8 cellular contexts compared by ENCODE assay signal in the genomic region with DNA sequence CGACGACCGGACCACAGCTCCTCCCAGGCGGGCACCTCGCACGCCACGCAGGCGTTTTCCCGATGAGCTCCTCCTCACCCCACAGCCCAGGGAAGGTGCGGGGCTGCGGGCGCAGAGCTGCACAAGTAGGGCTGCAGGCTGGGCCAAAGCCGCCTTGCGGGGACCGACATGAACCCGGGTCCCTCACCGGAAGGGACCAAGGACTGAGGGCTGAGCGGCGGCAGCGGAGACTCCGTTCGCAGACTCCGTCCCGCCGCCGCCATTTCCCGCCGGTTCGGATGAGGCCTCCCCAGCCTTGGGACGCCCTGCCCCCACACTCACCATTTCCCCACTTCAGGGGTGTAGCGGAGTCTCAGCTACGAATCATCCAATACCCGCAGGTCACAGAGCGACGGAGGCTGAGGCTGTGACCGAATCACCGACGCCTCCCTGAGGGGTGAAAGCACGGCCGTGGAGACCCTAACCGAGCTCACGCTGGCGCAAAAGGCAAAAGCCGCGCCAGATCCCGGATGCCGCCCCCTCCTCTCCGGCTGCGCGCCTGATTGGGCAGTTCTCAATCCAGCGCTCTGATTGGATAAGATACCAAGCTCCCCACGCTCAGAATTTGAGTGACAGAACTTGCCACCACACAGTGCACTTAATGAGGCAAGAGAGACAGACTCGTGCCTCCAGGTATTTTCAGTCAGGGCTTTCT. TPM values are rescaled to one million over a fixed set of nuclear protein-coding genes. Genes with fewer than 3 reads are reported as not detected.
DNase-seq lines count a peak whose midpoint lies in the region; ATAC-seq and TF ChIP-seq lines count a peak whose summit lies in the region.

A gene (minus strand): TSS at position 488 of the 694 bp plus-strand sequence. CDS start 164 bp downstream, at position 324.

- TF ChIP-seq CTCF in HFF-Myc (IDR thresholded peaks at IDR 0.05; ENCODE audit: low read depth, low read length, missing control alignments) (no peak), breast epithelium (IDR thresholded peaks at IDR 0.05) (no peak), GM10248 (IDR thresholded peaks at IDR 0.05; ENCODE audit: control extremely low read depth, extremely low read depth, low read depth, missing control alignments) (no peak)

- H3K27ac ChIP-seq in breast epithelium (no peak within 1 kb of the TSS), skin epidermis (peak within 1 kb of the TSS in 1 of 21 experiments; percentile 14)
- no peak within 1 kb of the TSS for H3K27ac ChIP-seq in CD4-positive, alpha-beta memory T cell (ENCODE audit: low read depth, low read length)

- DNase-seq in HFF-Myc (ENCODE audit: extremely low read depth, low read depth), result no peak
- DNase-seq in breast epithelium (ENCODE audit: low spot score in 2 of 2), result peak; percentile 69 to 77
- peak in 1 of 3 donors; percentile 10 for DNase-seq in immature natural killer cell
- no peak for DNase-seq in GM10248 (ENCODE audit: extremely low spot score)
- DNase-seq in CD4-positive, alpha-beta memory T cell, result no peak
- no peak for DNase-seq in NCI-H345 (lab: John Stamatoyannopoulos, UW)

- peaks cover 8 to 19% (median 12%) of the 10 kb centered on the region in 3 donors for H3K27me3 Mint-ChIP-seq in immature natural killer cell (ENCODE audit: low read depth in 3 of 3)
- peaks cover 11 to 14% of the 10 kb centered on the region in 2 donors for H3K27me3 Mint-ChIP-seq in CD4-positive, alpha-beta memory T cell

- intact Hi-C loops in breast epithelium (cut with DNase I; ENCODE audit: low total_unique reads), result no loop called here
- intact Hi-C loops in CD4-positive, alpha-beta memory T cell (cut with micrococcal nuclease), result no loop called here

- H3K4me1 ChIP-seq in breast epithelium, result no peaks in the 10 kb centered on the region
- H3K4me1 ChIP-seq in CD4-positive, alpha-beta memory T cell (ENCODE audit: insufficient read depth, low read length), result peaks cover 10% of the 10 kb centered on the region

- no peaks in the 10 kb centered on the region for H3K36me3 ChIP-seq in breast epithelium
- no peaks in the 10 kb centered on the region for H3K36me3 ChIP-seq in CD4-positive, alpha-beta memory T cell (ENCODE audit: insufficient read depth, low read length)

- no peak within 1 kb of the TSS for H3K27ac Mint-ChIP-seq in immature natural killer cell
- no peak within 1 kb of the TSS for H3K27ac Mint-ChIP-seq in CD4-positive, alpha-beta memory T cell

- peak within 1 kb of the TSS in 4 of 5 donors; percentile 17 to 35 (median 33) for H3K4me3 Mint-ChIP-seq in immature natural killer cell
- peak within 1 kb of the TSS in 3 of 8 donors; percentile 9 to 45 (median 44) for H3K4me3 Mint-ChIP-seq in CD4-positive, alpha-beta memory T cell

- no peaks in the 10 kb centered on the region for H3K9me3 ChIP-seq in breast epithelium
- H3K9me3 ChIP-seq in CD4-positive, alpha-beta memory T cell (ENCODE audit: control insufficient read depth in 1 of 2, low read length in 2 of 2), result peaks cover 0 to 9% of the 10 kb centered on the region in 2 donors

- H3K4me3 ChIP-seq in HFF-Myc (replicated peaks; ENCODE audit: low read depth, low read length), result peak within 1 kb of the TSS; percentile 8
- peak within 1 kb of the TSS; percentile 29 to 73 (median 61) for H3K4me3 ChIP-seq in breast epithelium
- peak within 1 kb of the TSS; percentile 21 to 54 (median 38) for H3K4me3 ChIP-seq in skin epidermis
- no peak within 1 kb of the TSS for H3K4me3 ChIP-seq in CD4-positive, alpha-beta memory T cell (ENCODE audit: low read length in 2 of 2)

- H3K9me3 Mint-ChIP-seq in immature natural killer cell, result peaks cover 27 to 69% (median 58%) of the 10 kb centered on the region in 6 donors
- H3K9me3 Mint-ChIP-seq in CD4-positive, alpha-beta memory T cell, result peaks cover 4 to 84% (median 64%) of the 10 kb centered on the region in 8 donors

- CTCF ChIA-PET in GM10248 (lab: Yijun Ruan, JAX), result no interaction called here
- CTCF ChIA-PET in CD4-positive, alpha-beta memory T cell (lab: Charles Lee; ENCODE audit: partially characterized antibody), result no interaction called here

- no peak for TF ChIP-seq POLR2A in breast epithelium (IDR thresholded peaks at IDR 0.05)

- no peak for ATAC-seq in HG02571 (IDR thresholded peaks at IDR 0.05; ENCODE audit: unreplicated experiment)

- H3K36me3 Mint-ChIP-seq in immature natural killer cell, result peaks cover 0 to 12% (median 10%) of the 10 kb centered on the region in 3 donors
- H3K36me3 Mint-ChIP-seq in CD4-positive, alpha-beta memory T cell, result peaks cover 10 to 12% of the 10 kb centered on the region in 2 donors

- no peaks in the 10 kb centered on the region for H3K27me3 ChIP-seq in breast epithelium
- no peaks in the 10 kb centered on the region for H3K27me3 ChIP-seq in CD4-positive, alpha-beta memory T cell (ENCODE audit: insufficient read depth, low read length)

- POLR2A ChIA-PET in GM10248 (lab: Yijun Ruan, JAX), result no interaction called here
- POLR2A ChIA-PET in CD4-positive, alpha-beta memory T cell (lab: Charles Lee; ENCODE audit: partially characterized antibody), result no interaction called here

- H3K4me1 Mint-ChIP-seq in immature natural killer cell, result peaks cover 11 to 24% of the 10 kb centered on the region in 2 donors
- peaks cover 3 to 13% (median 12%) of the 10 kb centered on the region in 4 donors for H3K4me1 Mint-ChIP-seq in CD4-positive, alpha-beta memory T cell

RNA-seq across cellular contexts. Expression of the gene that starts here (rescaled TPM):
- 1 to 10 TPM in 1 of 3 donors, under 1 TPM in 2; 0.16 to 1.2 (median 0.66) TPM for total RNA-seq in breast epithelium
- polyA plus RNA-seq in immature natural killer cell, result under 1 TPM in 2 of 3 donors, not detected in 1; 0.13 to 0.36 TPM
- not detected for total RNA-seq in CD4-positive, alpha-beta memory T cell
- polyA plus RNA-seq in CD4-positive, alpha-beta memory T cell, result not detected

Comparison
In these comparisons a context has a peak if more than half of its experiments do, and no peak if none do; other contexts are left out.
1. DNase-seq: peak in breast epithelium (2 of 2); none in HFF-Myc (single experiment), GM10248 (single experiment), CD4-positive, alpha-beta memory T cell (0 of 5) and NCI-H345 (single experiment).
2. H3K4me3 ChIP-seq: peak in HFF-Myc (single experiment), breast epithelium (3 of 3) and skin epidermis (7 of 7); none in CD4-positive, alpha-beta memory T cell (0 of 2).